ENCODE assay signal across 18 cellular contexts in genomic region chr6:161496941-161497340, GRCh38.
DNase-seq lines count a peak whose midpoint lies in the region; ATAC-seq and TF ChIP-seq lines count a peak whose summit lies in the region.
"Had no signal": no experiment of that assay in that cellular context is flagged by ENCODE, and none has a peak within 500 bp of the region (broad histone marks: within the 10 kb centered on the region; RNA-seq: fewer than 3 reads in every experiment).

No MANE protein-coding gene starts in this region.

- TF ChIP-seq RAD21 in SK-N-SH (IDR thresholded peaks at IDR 0.05; ENCODE audit: low read length), result no peak

- no peaks in the 10 kb centered on the region for H3K9me3 Mint-ChIP-seq in endodermal cell
- H3K9me3 Mint-ChIP-seq in neural progenitor cell, result peaks cover 3% of the 10 kb centered on the region

- ATAC-seq in SK-N-SH treated with all-trans-retinoic acid at 6 μM for 48 hours (no peak), GM21825 (IDR thresholded peaks at IDR 0.05; ENCODE audit: unreplicated experiment) (no peak), HG02571 (IDR thresholded peaks at IDR 0.05; ENCODE audit: unreplicated experiment) (no peak)
- ATAC-seq: A549 had no signal

- TF ChIP-seq CTCF in SK-N-SH (IDR thresholded peaks at IDR 0.05) (no peak), endodermal cell (conservative IDR thresholded peaks at IDR 0.05) (peak; percentile 62), neural progenitor cell (IDR thresholded peaks at IDR 0.05) (peak; percentile 27)

- no peak overlapping the region for H3K4me3 Mint-ChIP-seq in endodermal cell
- no peak overlapping the region for H3K4me3 Mint-ChIP-seq in neural progenitor cell
- H3K4me3 Mint-ChIP-seq: CD14-positive monocyte; CD4-positive, alpha-beta memory T cell; IgD-negative memory B cell had no signal

- H4K20me1 ChIP-seq in SK-N-SH (ENCODE audit: insufficient read depth) (no peaks in the 10 kb centered on the region), neural progenitor cell (ENCODE audit: low read depth) (no peaks in the 10 kb centered on the region)
- H4K20me1 ChIP-seq: BLaER1 had no signal

- no peaks in the 10 kb centered on the region for H3K79me2 ChIP-seq in SK-N-SH (ENCODE audit: insufficient read depth)
- no peaks in the 10 kb centered on the region for H3K79me2 ChIP-seq in neural progenitor cell (ENCODE audit: low read depth)

- no peak overlapping the region for H3K27ac Mint-ChIP-seq in endodermal cell
- H3K27ac Mint-ChIP-seq in neural progenitor cell, result no peak overlapping the region
- H3K27ac Mint-ChIP-seq: CD14-positive monocyte; CD4-positive, alpha-beta memory T cell; IgD-negative memory B cell had no signal

- peaks cover 23% of the 10 kb centered on the region for H3K27me3 Mint-ChIP-seq in endodermal cell (ENCODE audit: insufficient read depth)
- peaks cover 15% of the 10 kb centered on the region for H3K27me3 Mint-ChIP-seq in neural progenitor cell (ENCODE audit: insufficient read depth, low read depth)
- H3K27me3 Mint-ChIP-seq: CD4-positive, alpha-beta memory T cell; IgD-negative memory B cell had no signal

- no peak overlapping the region for H3K9ac ChIP-seq in SK-N-SH
- H3K9ac ChIP-seq in endodermal cell (ENCODE audit: extremely low read depth, low read length, poor library complexity, severe bottlenecking), result no peak overlapping the region
- no peak overlapping the region for H3K9ac ChIP-seq in neural progenitor cell
- H3K9ac ChIP-seq: BLaER1 had no signal

- no peaks in the 10 kb centered on the region for H3K36me3 Mint-ChIP-seq in endodermal cell (ENCODE audit: low read depth)
- H3K36me3 Mint-ChIP-seq in neural progenitor cell, result no peaks in the 10 kb centered on the region
- H3K36me3 Mint-ChIP-seq: CD14-positive monocyte; CD4-positive, alpha-beta memory T cell had no signal

- H2AFZ ChIP-seq in SK-N-SH (ENCODE audit: low read depth) (peak overlapping the region; percentile 41; the same call in 1 of the 2 replicates), neural progenitor cell (replicated peaks) (no peak overlapping the region)

- H3K36me3 ChIP-seq in SK-N-SH (replicated peaks in 1 of 2; ENCODE audit: control insufficient read depth in 1 of 2, insufficient read depth in 2 of 2, low read length in 1 of 2), result no peaks in the 10 kb centered on the region
- H3K36me3 ChIP-seq in endodermal cell (ENCODE audit: control insufficient read depth, insufficient read depth, low read length), result no peaks in the 10 kb centered on the region
- H3K36me3 ChIP-seq in neural progenitor cell, result no peaks in the 10 kb centered on the region
- H3K36me3 ChIP-seq: BLaER1 had no signal

- H3K4me1 ChIP-seq in SK-N-SH (ENCODE audit: control insufficient read depth in 1 of 2, insufficient read depth in 2 of 2, low read depth in 1 of 2, low read length in 1 of 2) (no peaks in the 10 kb centered on the region; a peak in 1 of 4 replicates), endodermal cell (ENCODE audit: control insufficient read depth, insufficient read depth, low read length) (no peaks in the 10 kb centered on the region), neural progenitor cell (no peaks in the 10 kb centered on the region)
- H3K4me1 ChIP-seq: A549, BLaER1 had no signal

- CTCF ChIA-PET in SK-N-SH (lab: Yijun Ruan, JAX), result interaction anchor here (1.5 to 1.6 kb wide), 3 partner anchors 11 to 103 kb away, joined by 8 to 16 read pairs (median 12); no protein-coding TSS in a partner anchor

- H3K4me3 ChIP-seq in SK-N-SH (ENCODE audit: low read depth in 2 of 2, low read length in 1 of 2) (no peak overlapping the region), endodermal cell (ENCODE audit: low read length) (no peak overlapping the region), neural progenitor cell (no peak overlapping the region)
- H3K4me3 ChIP-seq: A549, BLaER1 had no signal

- H3F3A ChIP-seq in SK-N-SH (replicated peaks; ENCODE audit: insufficient read depth) (no peaks in the 10 kb centered on the region), neural progenitor cell (ENCODE audit: low read depth) (no peaks in the 10 kb centered on the region)

- POLR2A ChIA-PET in SK-N-SH (lab: Yijun Ruan, JAX), result no interaction called here

- H3K9me3 ChIP-seq in SK-N-SH (no peaks in the 10 kb centered on the region), endodermal cell (ENCODE audit: control insufficient read depth, low read length) (no peaks in the 10 kb centered on the region), neural progenitor cell (ENCODE audit: low read depth) (no peaks in the 10 kb centered on the region)
- H3K9me3 ChIP-seq: A549, BLaER1 had no signal

- DNase-seq in SK-N-SH, result no peak
- peak; percentile 63 for DNase-seq in endodermal cell
- no peak for DNase-seq in neural progenitor cell (ENCODE audit: low spot score)
- no peak for DNase-seq in epidermal melanocyte (ENCODE audit: insufficient read length, low spot score)
- DNase-seq: CD4-positive, alpha-beta memory T cell; DMS79 treated with DMSO at 0.1 percent for 48 hours; GF-D8; HCEC 1CT; KBM-7 had no signal

- H3K27ac ChIP-seq in SK-N-SH (ENCODE audit: low read depth in 2 of 2, low read length in 1 of 2), result no peak overlapping the region
- no peak overlapping the region for H3K27ac ChIP-seq in endodermal cell (ENCODE audit: low read depth, low read length)
- no peak overlapping the region for H3K27ac ChIP-seq in neural progenitor cell
- H3K27ac ChIP-seq: 22Rv1, BLaER1, HL-60 had no signal

- no peaks in the 10 kb centered on the region for H3K9me2 ChIP-seq in SK-N-SH

- H3K4me2 ChIP-seq in SK-N-SH, result no peak overlapping the region
- no peak overlapping the region for H3K4me2 ChIP-seq in neural progenitor cell
- H3K4me2 ChIP-seq: A549, BLaER1 had no signal

- no peak for TF ChIP-seq EP300 in SK-N-SH (IDR thresholded peaks at IDR 0.05; ENCODE audit: borderline replicate concordance in 1 of 2, low read depth in 1 of 2, low read length in 1 of 2)

- 88% methylated on average over 8 of the region's 8 CpGs for WGBS in SK-N-SH (ENCODE audit: low lambda C conversion rate)
- WGBS in endodermal cell (ENCODE audit: insufficient coverage in 1 of 2, insufficient read length in 1 of 2), 2 experiments, result 91 to 100% methylated on average over 3 to 8 of the region's 8 CpGs

- H3K27me3 ChIP-seq in SK-N-SH (ENCODE audit: insufficient read depth), result no peaks in the 10 kb centered on the region
- H3K27me3 ChIP-seq in endodermal cell (ENCODE audit: control insufficient read depth, insufficient read depth, low read length, poor library complexity, severe bottlenecking), result no peaks in the 10 kb centered on the region
- no peaks in the 10 kb centered on the region for H3K27me3 ChIP-seq in neural progenitor cell
- H3K27me3 ChIP-seq: BLaER1 had no signal

- H3K4me1 Mint-ChIP-seq in endodermal cell (peaks cover 4% of the 10 kb centered on the region), neural progenitor cell (peaks cover 15% of the 10 kb centered on the region)
- H3K4me1 Mint-ChIP-seq: CD14-positive monocyte; CD4-positive, alpha-beta memory T cell; IgD-negative memory B cell had no signal

TF ChIP-seq in SK-N-SH, 30 proteins besides CTCF, POLR2A, EP300 and RAD21 (continues in another document):
- TF ChIP-seq TCF12 (IDR thresholded peaks at IDR 0.05) (no peak), FOXM1 (IDR thresholded peaks at IDR 0.05; ENCODE audit: low read depth) (no peak), PBX3 (IDR thresholded peaks at IDR 0.05) (no peak), TEAD4 (IDR thresholded peaks at IDR 0.05; ENCODE audit: borderline replicate concordance, insufficient read depth) (no peak), USF2 (IDR thresholded peaks at IDR 0.05; ENCODE audit: borderline replicate concordance, low read depth, low read length) (no peak), JUND (IDR thresholded peaks at IDR 0.05) (no peak), FOXJ3 (CRISPR knock-in tag; IDR thresholded peaks at IDR 0.05) (no peak)

TF ChIP-seq in SK-N-SH treated with all-trans-retinoic acid at 6 μM for 48 hours, 23 proteins besides CTCF, POLR2A, EP300 and RAD21:
- TF ChIP-seq ZNF70 (CRISPR knock-in tag; IDR thresholded peaks at IDR 0.05) (no peak), BACH2 (CRISPR knock-in tag; IDR thresholded peaks at IDR 0.05; ENCODE audit: borderline replicate concordance) (no peak), PPARA (CRISPR knock-in tag; IDR thresholded peaks at IDR 0.05; ENCODE audit: borderline replicate concordance) (no peak), ZFP3 (CRISPR knock-in tag; IDR thresholded peaks at IDR 0.05) (no peak), ESRRG (CRISPR knock-in tag; IDR thresholded peaks at IDR 0.05) (no peak), RARB (CRISPR knock-in tag; IDR thresholded peaks at IDR 0.05) (no peak), SNAI2 (CRISPR knock-in tag; IDR thresholded peaks at IDR 0.05) (no peak), ZFP30 (CRISPR knock-in tag; IDR thresholded peaks at IDR 0.05) (no peak), OSR1 (CRISPR knock-in tag; IDR thresholded peaks at IDR 0.05) (no peak), CSDC2 (CRISPR knock-in tag; IDR thresholded peaks at IDR 0.05) (no peak), ISL1 (CRISPR knock-in tag; IDR thresholded peaks at IDR 0.05) (no peak), POU6F1 (CRISPR knock-in tag; IDR thresholded peaks at IDR 0.05; ENCODE audit: borderline replicate concordance, low read depth) (no peak), ARNTL (CRISPR knock-in tag; IDR thresholded peaks at IDR 0.05; ENCODE audit: borderline replicate concordance, low read depth) (no peak), TCF4 (CRISPR knock-in tag; IDR thresholded peaks at IDR 0.05; ENCODE audit: borderline replicate concordance) (no peak)
